Comparison of ENCODE assay signal across 1 cellular context in the genomic region with DNA sequence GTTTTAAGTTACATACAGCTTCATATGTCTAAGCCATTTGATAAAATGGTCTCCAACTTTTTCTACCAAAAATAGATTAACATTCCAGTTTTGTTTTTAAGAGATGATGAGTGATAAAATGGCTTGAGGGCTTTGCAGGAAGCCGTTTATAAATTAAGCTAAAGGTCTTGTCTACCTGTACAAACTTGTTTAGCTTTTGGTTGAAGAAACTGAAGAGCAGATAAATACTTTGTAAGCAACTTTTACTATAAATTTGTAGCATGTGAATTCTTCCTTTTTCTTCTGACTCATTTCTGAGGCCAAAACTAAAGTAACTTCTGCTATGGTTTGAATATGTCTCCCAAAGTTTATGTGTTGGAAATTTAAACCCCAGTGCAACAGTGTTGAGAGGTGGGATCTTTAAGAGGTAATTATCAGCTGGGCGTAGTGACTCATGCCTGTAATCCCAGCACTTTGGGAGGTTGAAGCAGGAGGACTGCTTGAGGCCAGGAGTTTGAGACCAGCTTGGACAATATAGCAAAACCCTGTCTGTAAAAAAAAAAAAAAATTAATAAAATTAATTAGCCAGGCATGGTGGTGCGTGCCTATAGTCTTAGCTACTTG.
TF ChIP-seq lines count a peak whose summit lies in the region.

No MANE protein-coding gene starts in this region.

TF ChIP-seq in K562, 482 proteins besides CTCF, POLR2A, EP300 and RAD21 (continued from another document):
- TF ChIP-seq JUND (IDR thresholded peaks at IDR 0.05; ENCODE audit: borderline replicate concordance, low read depth, low read length) (peak; percentile 79), JUND (tag; IDR thresholded peaks at IDR 0.05; ENCODE audit: borderline replicate concordance, low read depth, low read length) (peak; percentile 62; the same call in 1 of the 3 replicates), FOSL1 (tag; conservative IDR thresholded peaks at IDR 0.05) (peak; percentile 76), ID3 (CRISPR knock-in tag; IDR thresholded peaks at IDR 0.05) (no peak), ID3 (tag; IDR thresholded peaks at IDR 0.05) (no peak)
- TF ChIP-seq, protein P1, sequence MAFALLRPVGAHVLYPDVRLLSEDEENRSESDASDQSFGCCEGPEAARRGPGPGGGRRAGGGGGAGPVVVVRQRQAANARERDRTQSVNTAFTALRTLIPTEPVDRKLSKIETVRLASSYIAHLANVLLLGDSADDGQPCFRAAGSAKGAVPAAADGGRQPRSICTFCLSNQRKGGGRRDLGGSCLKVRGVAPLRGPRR (CRISPR knock-in tag; IDR thresholded peaks at IDR 0.05): no peak
